38 cellular contexts compared by ENCODE assay signal in genomic region chr6:144856622-144857021, GRCh38.
"Had no signal": no experiment of that assay in that cellular context is flagged by ENCODE, and none has a peak within 500 bp of the region (broad histone marks: within the 10 kb centered on the region; RNA-seq: fewer than 3 reads in every experiment).

No MANE protein-coding gene starts in this region.

- H3K9me3 Mint-ChIP-seq: activated naive CD4-positive, alpha-beta T cell treated with anti-CD3 and anti-CD28 coated beads for 36 hours; activated naive CD4-positive, alpha-beta T cell treated with anti-CD3 and anti-CD28 coated beads, Interleukin-2, amount 10 ng/mL, durations not matched to agents 7 days and 5 days; activated naive CD4-positive, alpha-beta T cell treated with anti-CD3 and anti-CD28 coated beads, Interleukin-2, amount 50 U/mL, for 24 hours; activated naive CD8-positive, alpha-beta T cell treated with anti-CD3 and anti-CD28 coated beads for 36 hours; activated naive CD8-positive, alpha-beta T cell treated with anti-CD3 and anti-CD28 coated beads, Interleukin-2, amount 10 ng/mL, durations not matched to agents 7 days and 5 days; activated naive CD8-positive, alpha-beta T cell treated with anti-CD3 and anti-CD28 coated beads, Interleukin-2, amount 50 U/mL, for 24 hours; activated T-cell treated with anti-CD3 and anti-CD28 coated beads, Interleukin-2, amount 50 U/mL, for 24 hours; activated T-cell treated with anti-CD3 and anti-CD28 coated beads, Interleukin-2, amount 50 U/mL, for 4 hours; activated T-helper 1 cell treated with anti-CD3 and anti-CD28 coated beads, Interleukin-12 subunit alpha, Interleukin-12 subunit beta, Interleukin-2, Interleukin-4 antibody, amounts not matched to agents 30 ng/mL and 10 ng/mL and 1 ng/mL, durations not matched to agents 14 hours and 24 hours and 36 hours; activated T-helper 2 cell treated with anti-CD3 and anti-CD28 coated beads, Interferon-gamma antibody, Interleukin-2, Interleukin-4, amounts not matched to agents 10 μg/mL and 5 μg/mL and 100 μg/mL, durations not matched to agents 14 hours and 24 hours and 36 hours; central memory CD8-positive, alpha-beta T cell had no signal

- ATAC-seq: activated naive CD8-positive, alpha-beta T cell treated with anti-CD3 and anti-CD28 coated beads, Interleukin-2, amount 50 U/mL, for 24 hours; activated T-cell treated with anti-CD3 and anti-CD28 coated beads, Interleukin-2, amount 50 U/mL, for 72 hours; body of pancreas had no signal

- H3K36me3 ChIP-seq: brain microvascular endothelial cell, breast epithelium, cardiac muscle cell, colonic mucosa had no signal

- H3K4me3 Mint-ChIP-seq: activated naive CD4-positive, alpha-beta T cell treated with anti-CD3 and anti-CD28 coated beads for 36 hours; activated naive CD4-positive, alpha-beta T cell treated with anti-CD3 and anti-CD28 coated beads, Interleukin-2, amount 10 ng/mL, durations not matched to agents 7 days and 5 days; activated naive CD4-positive, alpha-beta T cell treated with anti-CD3 and anti-CD28 coated beads, Interleukin-2, amount 50 U/mL, for 24 hours; activated naive CD8-positive, alpha-beta T cell; activated naive CD8-positive, alpha-beta T cell treated with anti-CD3 and anti-CD28 coated beads for 36 hours; activated naive CD8-positive, alpha-beta T cell treated with anti-CD3 and anti-CD28 coated beads, Interleukin-2, amount 10 ng/mL, durations not matched to agents 7 days and 5 days; activated naive CD8-positive, alpha-beta T cell treated with anti-CD3 and anti-CD28 coated beads, Interleukin-2, amount 50 U/mL, for 24 hours; activated T-cell treated with anti-CD3 and anti-CD28 coated beads, Interleukin-2, amount 50 U/mL, for 24 hours; activated T-cell treated with anti-CD3 and anti-CD28 coated beads, Interleukin-2, amount 50 U/mL, for 4 hours; activated T-cell treated with anti-CD3 and anti-CD28 coated beads, Interleukin-2, amount 50 U/mL, for 72 hours; activated T-helper 1 cell treated with anti-CD3 and anti-CD28 coated beads, Interleukin-12 subunit alpha, Interleukin-12 subunit beta, Interleukin-2, Interleukin-4 antibody, amounts not matched to agents 30 ng/mL and 10 ng/mL and 1 ng/mL, durations not matched to agents 14 hours and 24 hours and 36 hours; brain; central memory CD8-positive, alpha-beta T cell had no signal

- H3K9me3 ChIP-seq: adrenal gland, ascending aorta, body of pancreas, breast epithelium, colonic mucosa had no signal

- H3K27ac Mint-ChIP-seq: activated naive CD4-positive, alpha-beta T cell treated with anti-CD3 and anti-CD28 coated beads for 36 hours; activated naive CD4-positive, alpha-beta T cell treated with anti-CD3 and anti-CD28 coated beads, Interleukin-2, amount 10 ng/mL, durations not matched to agents 7 days and 5 days; activated naive CD4-positive, alpha-beta T cell treated with anti-CD3 and anti-CD28 coated beads, Interleukin-2, amount 50 U/mL, for 24 hours; activated naive CD4-positive, alpha-beta T cell treated with anti-CD3 and anti-CD28 coated beads, Interleukin-2, amount 50 U/mL, for 72 hours; activated naive CD8-positive, alpha-beta T cell; activated naive CD8-positive, alpha-beta T cell treated with anti-CD3 and anti-CD28 coated beads for 36 hours; activated naive CD8-positive, alpha-beta T cell treated with anti-CD3 and anti-CD28 coated beads, Interleukin-2, amount 10 ng/mL, durations not matched to agents 7 days and 5 days; activated naive CD8-positive, alpha-beta T cell treated with anti-CD3 and anti-CD28 coated beads, Interleukin-2, amount 50 U/mL, for 24 hours; activated T-cell treated with anti-CD3 and anti-CD28 coated beads, Interleukin-2, amount 50 U/mL, for 24 hours; activated T-cell treated with anti-CD3 and anti-CD28 coated beads, Interleukin-2, amount 50 U/mL, for 72 hours; activated T-helper 1 cell treated with anti-CD3 and anti-CD28 coated beads, Interleukin-12 subunit alpha, Interleukin-12 subunit beta, Interleukin-2, Interleukin-4 antibody, amounts not matched to agents 30 ng/mL and 10 ng/mL and 1 ng/mL, durations not matched to agents 14 hours and 24 hours and 36 hours; activated T-helper 2 cell treated with anti-CD3 and anti-CD28 coated beads, Interferon-gamma antibody, Interleukin-2, Interleukin-4, amounts not matched to agents 10 μg/mL and 5 μg/mL and 100 μg/mL, durations not matched to agents 14 hours and 24 hours and 36 hours; brain had no signal

- H3K27ac ChIP-seq: adrenal gland, ascending aorta, body of pancreas, brain microvascular endothelial cell, breast epithelium, cardiac muscle cell, colonic mucosa had no signal

- H3K27me3 ChIP-seq: adrenal gland, ascending aorta, body of pancreas, brain microvascular endothelial cell, breast epithelium, cardiac muscle cell, colonic mucosa had no signal

- H3K4me1 Mint-ChIP-seq: activated naive CD4-positive, alpha-beta T cell treated with anti-CD3 and anti-CD28 coated beads, Interleukin-2, amount 10 ng/mL, durations not matched to agents 7 days and 5 days; brain had no signal

- DNase-seq: activated effector memory CD4-positive, alpha-beta T cell treated with anti-CD3 and anti-CD28 coated beads, Interleukin-2, amount 50 U/mL, for 16 hours; activated effector memory CD4-positive, alpha-beta T cell treated with Interleukin-2 at 50 U/mL for 16 hours; activated gamma-delta T cell; activated gamma-delta T cell treated with Interleukin-2 at 50 U/mL for 16 hours; activated naive CD4-positive, alpha-beta T cell; activated naive CD4-positive, alpha-beta T cell treated with anti-CD3 and anti-CD28 coated beads for 36 hours; activated naive CD4-positive, alpha-beta T cell treated with anti-CD3 and anti-CD28 coated beads, Interleukin-2, amount 10 ng/mL, durations not matched to agents 7 days and 5 days; activated naive CD4-positive, alpha-beta T cell treated with anti-CD3 and anti-CD28 coated beads, Interleukin-2, amount 50 U/mL, for 16 hours; activated naive CD4-positive, alpha-beta T cell treated with Interleukin-2 at 50 U/mL for 16 hours; activated naive CD8-positive, alpha-beta T cell treated with anti-CD3 and anti-CD28 coated beads for 36 hours; activated naive CD8-positive, alpha-beta T cell treated with anti-CD3 and anti-CD28 coated beads, Interleukin-2, amount 10 ng/mL, durations not matched to agents 7 days and 5 days; activated naive CD8-positive, alpha-beta T cell treated with anti-CD3 and anti-CD28 coated beads, Interleukin-2, amount 50 U/mL, for 24 hours; activated T-cell treated with anti-CD3 and anti-CD28 coated beads, Interleukin-2, amount 50 U/mL, for 24 hours; activated T-cell treated with anti-CD3 and anti-CD28 coated beads, Interleukin-2, amount 50 U/mL, for 4 hours; activated T-cell treated with anti-CD3 and anti-CD28 coated beads, Interleukin-2, amount 50 U/mL, for 48 hours; activated T-cell treated with anti-CD3 and anti-CD28 coated beads, Interleukin-2, amount 50 U/mL, for 72 hours; adrenal gland; amniotic stem cell; amygdala; aorta; body of pancreas; brain microvascular endothelial cell; caudate nucleus; central memory CD4-positive, alpha-beta T cell; cerebellar nuclear complex; colonic mucosa had no signal

- FAIRE-seq: bronchial epithelial cell, colon had no signal

- H3K4me3 ChIP-seq: adrenal gland, ascending aorta, body of pancreas, breast epithelium, cardiac muscle cell, colonic mucosa had no signal

- H3K4me1 ChIP-seq: adrenal gland, ascending aorta, body of pancreas, breast epithelium, colonic mucosa had no signal

- H3K36me3 Mint-ChIP-seq: activated naive CD4-positive, alpha-beta T cell treated with anti-CD3 and anti-CD28 coated beads, Interleukin-2, amount 50 U/mL, for 72 hours; activated naive CD8-positive, alpha-beta T cell treated with anti-CD3 and anti-CD28 coated beads for 36 hours had no signal

- H3K27me3 Mint-ChIP-seq: activated naive CD4-positive, alpha-beta T cell treated with anti-CD3 and anti-CD28 coated beads, Interleukin-2, amount 50 U/mL, for 24 hours; activated naive CD8-positive, alpha-beta T cell; activated naive CD8-positive, alpha-beta T cell treated with anti-CD3 and anti-CD28 coated beads for 36 hours; brain had no signal
